Comparison of ENCODE assay signal across 8 cellular contexts in the genomic region with DNA sequence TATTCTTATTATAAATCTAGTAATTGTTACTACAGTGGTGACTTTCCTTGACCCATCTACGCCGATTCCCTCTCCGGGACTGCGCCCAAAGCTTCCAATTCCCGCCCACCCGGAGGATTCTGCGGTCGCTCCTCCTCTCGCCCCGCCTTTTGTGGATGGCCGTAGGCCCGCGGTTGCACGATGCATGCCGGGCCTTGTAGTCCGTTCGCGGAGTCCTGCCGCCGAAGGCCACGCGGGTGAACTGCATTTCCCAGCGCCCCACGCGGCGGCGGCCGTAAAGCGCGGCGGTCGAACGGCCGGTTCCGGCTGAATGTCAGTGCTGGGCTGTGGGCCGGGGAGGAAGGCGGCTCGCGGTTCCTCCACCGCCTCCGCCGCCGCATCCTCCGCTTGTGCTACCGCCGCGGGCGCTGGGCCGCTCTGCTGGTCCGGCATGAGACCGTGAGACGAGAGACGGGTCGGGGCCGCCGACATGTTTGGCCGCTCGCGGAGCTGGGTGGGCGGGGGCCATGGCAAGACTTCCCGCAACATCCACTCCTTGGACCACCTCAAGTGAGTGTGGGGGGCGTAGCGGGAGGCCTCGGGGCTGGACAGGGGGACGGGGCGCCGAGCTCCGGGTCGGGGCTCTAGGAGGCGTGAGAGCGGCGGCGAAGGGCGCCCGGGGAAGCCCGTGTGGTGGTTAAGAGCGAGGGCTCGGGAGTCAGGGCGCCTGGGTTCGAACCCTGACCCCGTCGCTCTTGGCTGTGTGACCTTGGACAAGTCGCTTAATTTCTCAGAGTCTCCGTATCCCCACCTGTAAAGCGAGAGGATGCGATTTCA. TPM values are rescaled to one million over a fixed set of nuclear protein-coding genes. Genes with fewer than 3 reads are reported as not detected.
DNase-seq lines count a peak whose midpoint lies in the region; ATAC-seq and TF ChIP-seq lines count a peak whose summit lies in the region.

A gene with protein sequence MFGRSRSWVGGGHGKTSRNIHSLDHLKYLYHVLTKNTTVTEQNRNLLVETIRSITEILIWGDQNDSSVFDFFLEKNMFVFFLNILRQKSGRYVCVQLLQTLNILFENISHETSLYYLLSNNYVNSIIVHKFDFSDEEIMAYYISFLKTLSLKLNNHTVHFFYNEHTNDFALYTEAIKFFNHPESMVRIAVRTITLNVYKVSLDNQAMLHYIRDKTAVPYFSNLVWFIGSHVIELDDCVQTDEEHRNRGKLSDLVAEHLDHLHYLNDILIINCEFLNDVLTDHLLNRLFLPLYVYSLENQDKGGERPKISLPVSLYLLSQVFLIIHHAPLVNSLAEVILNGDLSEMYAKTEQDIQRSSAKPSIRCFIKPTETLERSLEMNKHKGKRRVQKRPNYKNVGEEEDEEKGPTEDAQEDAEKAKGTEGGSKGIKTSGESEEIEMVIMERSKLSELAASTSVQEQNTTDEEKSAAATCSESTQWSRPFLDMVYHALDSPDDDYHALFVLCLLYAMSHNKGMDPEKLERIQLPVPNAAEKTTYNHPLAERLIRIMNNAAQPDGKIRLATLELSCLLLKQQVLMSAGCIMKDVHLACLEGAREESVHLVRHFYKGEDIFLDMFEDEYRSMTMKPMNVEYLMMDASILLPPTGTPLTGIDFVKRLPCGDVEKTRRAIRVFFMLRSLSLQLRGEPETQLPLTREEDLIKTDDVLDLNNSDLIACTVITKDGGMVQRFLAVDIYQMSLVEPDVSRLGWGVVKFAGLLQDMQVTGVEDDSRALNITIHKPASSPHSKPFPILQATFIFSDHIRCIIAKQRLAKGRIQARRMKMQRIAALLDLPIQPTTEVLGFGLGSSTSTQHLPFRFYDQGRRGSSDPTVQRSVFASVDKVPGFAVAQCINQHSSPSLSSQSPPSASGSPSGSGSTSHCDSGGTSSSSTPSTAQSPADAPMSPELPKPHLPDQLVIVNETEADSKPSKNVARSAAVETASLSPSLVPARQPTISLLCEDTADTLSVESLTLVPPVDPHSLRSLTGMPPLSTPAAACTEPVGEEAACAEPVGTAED (plus strand): TSS at position 316 of the 816 bp plus-strand sequence. CDS start 154 bp downstream, at position 470.

- peaks cover 32 to 83% of the 10 kb centered on the region in 2 donors for H3K4me1 ChIP-seq in left lung

- no peaks in the 10 kb centered on the region for H3K36me3 ChIP-seq in left lung

- no peaks in the 10 kb centered on the region for H3K9me3 ChIP-seq in left lung

- ATAC-seq in GM19397 (IDR thresholded peaks at IDR 0.05; ENCODE audit: unreplicated experiment) (peak; percentile 64), HG03565 (IDR thresholded peaks at IDR 0.05; ENCODE audit: unreplicated experiment) (peak; percentile 70), left lung (peak; percentile 82)

- peak within 1 kb of the TSS; percentile 76 to 86 for H3K4me3 ChIP-seq in left lung

- H3K27me3 ChIP-seq in left lung: no peaks in the 10 kb centered on the region

- intact Hi-C loops in left lung (cut with DNase I): no loop called here

- H3K27ac ChIP-seq in left lung: peak within 1 kb of the TSS in 1 of 2 donors; percentile 74

- TF ChIP-seq CTCF in left lung (IDR thresholded peaks at IDR 0.05): peak in 1 of 2 donors; percentile 33

- peak; percentile 98 for DNase-seq in CD1c-positive myeloid dendritic cell (ENCODE audit: extremely low spot score)
- peak; percentile 93 for DNase-seq in NCI-H774 (lab: John Stamatoyannopoulos, UW)
- peak; percentile 87 to 93 for DNase-seq in activated CD4-positive, alpha-beta T cell treated with anti-CD3 and anti-CD28 coated beads, Interleukin-2, amount 50 U/mL, for 24 hours (ENCODE audit: low read depth in 1 of 2, low spot score in 1 of 2)
- peak; percentile 98 for DNase-seq in dermis blood vessel endothelial cell
- peak; percentile 99 to 100 for DNase-seq in left lung
- DNase-seq in stimulated activated CD4-positive, alpha-beta T cell treated with anti-CD3 and anti-CD28 coated beads, Interleukin-2, amount 100 ng/mL, for 4 hours (ENCODE audit: low read depth): peak; percentile 93

RNA-seq across cellular contexts. Expression of the gene that starts here (rescaled TPM):
- total RNA-seq in dermis blood vessel endothelial cell (22.1 and 22.8 TPM in 2 replicates), left lung (10 to 100 TPM; 35.6 to 38.6 TPM)
